Comparison of ENCODE assay signal across 26 cellular contexts in the genomic region with DNA sequence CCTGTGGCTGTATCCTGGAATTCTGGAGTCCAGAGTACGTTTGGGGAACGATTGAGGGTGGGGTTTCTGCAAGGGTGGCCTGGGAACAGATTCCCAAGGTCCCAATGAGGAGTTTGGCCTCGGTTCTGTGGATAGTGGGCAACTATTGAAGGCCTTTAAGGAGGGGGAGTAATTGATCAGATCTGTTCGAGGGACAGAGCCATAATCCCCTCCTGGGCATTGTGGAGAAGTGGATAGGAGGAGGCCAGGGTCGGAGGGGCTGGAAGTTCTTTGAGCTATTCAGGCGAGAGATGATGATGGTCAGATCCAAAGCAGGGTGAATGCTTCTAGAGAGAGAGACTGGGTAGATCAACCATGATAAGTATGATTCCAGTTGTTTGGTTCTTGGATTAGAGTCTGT.
"Had no signal": no experiment of that assay in that cellular context is flagged by ENCODE, and none has a peak within 500 bp of the region (broad histone marks: within the 10 kb centered on the region; RNA-seq: fewer than 3 reads in every experiment).

No MANE protein-coding gene starts in this region.

- ATAC-seq: activated CD4-positive, alpha-beta T cell treated with anti-CD3 and anti-CD28 coated beads for 36 hours; activated CD4-positive, CD25-positive, alpha-beta regulatory T cell treated with anti-CD3 and anti-CD28 coated beads, Interleukin-2, amount 50 U/mL, for 24 hours; activated CD8-positive, alpha-beta T cell treated with anti-CD3 and anti-CD28 coated beads, Interleukin-2, amount 10 ng/mL, durations not matched to agents 7 days and 5 days; activated naive CD8-positive, alpha-beta T cell treated with anti-CD3 and anti-CD28 coated beads, Interleukin-2, amount 50 U/mL, for 24 hours; Right ventricle myocardium inferior had no signal

- H3K9me3 Mint-ChIP-seq: activated CD4-positive, alpha-beta T cell treated with anti-CD3 and anti-CD28 coated beads, Interleukin-2, amount 10 ng/mL, durations not matched to agents 7 days and 5 days; activated naive CD8-positive, alpha-beta T cell treated with anti-CD3 and anti-CD28 coated beads, Interleukin-2, amount 50 U/mL, for 24 hours; activated T-cell treated with anti-CD3 and anti-CD28 coated beads, Interleukin-2, amount 50 U/mL, for 24 hours; activated T-helper 2 cell treated with anti-CD3 and anti-CD28 coated beads, Interferon-gamma antibody, Interleukin-2, Interleukin-4, amounts not matched to agents 10 μg/mL and 5 μg/mL and 100 μg/mL, durations not matched to agents 14 hours and 24 hours and 36 hours had no signal

- H3K36me3 ChIP-seq: brain microvascular endothelial cell had no signal

- H3K27me3 ChIP-seq: brain microvascular endothelial cell had no signal

- H3K4me3 Mint-ChIP-seq: activated CD4-positive, alpha-beta T cell treated with anti-CD3 and anti-CD28 coated beads for 36 hours; activated CD4-positive, alpha-beta T cell treated with anti-CD3 and anti-CD28 coated beads, Interleukin-2, amount 10 ng/mL, durations not matched to agents 7 days and 5 days; activated CD8-positive, alpha-beta T cell treated with anti-CD3 and anti-CD28 coated beads, Interleukin-2, amount 10 ng/mL, durations not matched to agents 7 days and 5 days; activated naive CD8-positive, alpha-beta T cell; activated naive CD8-positive, alpha-beta T cell treated with anti-CD3 and anti-CD28 coated beads, Interleukin-2, amount 50 U/mL, for 24 hours; activated T-cell treated with anti-CD3 and anti-CD28 coated beads, Interleukin-2, amount 50 U/mL, for 24 hours had no signal

- H3K27ac ChIP-seq: brain microvascular endothelial cell, PC-9, RWPE1 had no signal

- H3K27ac Mint-ChIP-seq: activated CD4-positive, alpha-beta T cell treated with anti-CD3 and anti-CD28 coated beads for 36 hours; activated CD4-positive, alpha-beta T cell treated with anti-CD3 and anti-CD28 coated beads, Interleukin-2, amount 10 ng/mL, durations not matched to agents 7 days and 5 days; activated CD8-positive, alpha-beta T cell treated with anti-CD3 and anti-CD28 coated beads, Interleukin-2, amount 10 ng/mL, durations not matched to agents 7 days and 5 days; activated naive CD8-positive, alpha-beta T cell; activated naive CD8-positive, alpha-beta T cell treated with anti-CD3 and anti-CD28 coated beads, Interleukin-2, amount 50 U/mL, for 24 hours; activated T-cell treated with anti-CD3 and anti-CD28 coated beads, Interleukin-2, amount 50 U/mL, for 24 hours; activated T-helper 2 cell treated with anti-CD3 and anti-CD28 coated beads, Interferon-gamma antibody, Interleukin-2, Interleukin-4, amounts not matched to agents 10 μg/mL and 5 μg/mL and 100 μg/mL, durations not matched to agents 14 hours and 24 hours and 36 hours had no signal

- H2AFZ ChIP-seq: PC-9 had no signal

- DNase-seq: activated CD4-positive, alpha-beta T cell treated with anti-CD3 and anti-CD28 coated beads for 36 hours; activated CD4-positive, alpha-beta T cell treated with anti-CD3 and anti-CD28 coated beads, Interleukin-2, amount 10 ng/mL, durations not matched to agents 7 days and 5 days; activated CD4-positive, alpha-beta T cell treated with anti-CD3 and anti-CD28 coated beads, Interleukin-2, amount 50 U/mL, for 48 hours; activated CD8-positive, alpha-beta T cell treated with anti-CD3 and anti-CD28 coated beads, Interleukin-2, amount 10 ng/mL, durations not matched to agents 7 days and 5 days; activated gamma-delta T cell; activated naive CD4-positive, alpha-beta T cell treated with Interleukin-2 at 50 U/mL for 16 hours; activated naive CD8-positive, alpha-beta T cell treated with anti-CD3 and anti-CD28 coated beads, Interleukin-2, amount 50 U/mL, for 24 hours; activated T-cell treated with anti-CD3 and anti-CD28 coated beads, Interleukin-2, amount 50 U/mL, for 24 hours; anterior cingulate cortex; brain microvascular endothelial cell; central memory CD4-positive, alpha-beta T cell; Karpas-422; NCI-H1105; NCI-H1417 treated with DMSO at 0.1 percent for 48 hours; NCI-H1930; NCI-H2081 treated with DMSO at 0.1 percent for 48 hours; NCI-H345; NCI-H524 treated with DMSO at 0.1 percent for 48 hours; PC-9; SW 1271; T1000 had no signal

- H3K4me3 ChIP-seq: PC-9 had no signal

- H3K4me2 ChIP-seq: PC-9 had no signal

- H3K27me3 Mint-ChIP-seq: activated CD4-positive, alpha-beta T cell treated with anti-CD3 and anti-CD28 coated beads for 36 hours; activated CD4-positive, alpha-beta T cell treated with anti-CD3 and anti-CD28 coated beads, Interleukin-2, amount 10 ng/mL, durations not matched to agents 7 days and 5 days; activated naive CD8-positive, alpha-beta T cell; activated naive CD8-positive, alpha-beta T cell treated with anti-CD3 and anti-CD28 coated beads, Interleukin-2, amount 50 U/mL, for 24 hours; activated T-cell treated with anti-CD3 and anti-CD28 coated beads, Interleukin-2, amount 50 U/mL, for 24 hours had no signal
